23 cellular contexts compared by ENCODE assay signal in genomic region chr20:50299325-50299629, GRCh38.
"Had no signal": no experiment of that assay in that cellular context is flagged by ENCODE, and none has a peak within 500 bp of the region (broad histone marks: within the 10 kb centered on the region; RNA-seq: fewer than 3 reads in every experiment).

No MANE protein-coding gene starts in this region.

- ATAC-seq: Right ventricle myocardium inferior, SK-N-SH treated with all-trans-retinoic acid at 6 μM for 48 hours had no signal

- H3K9me3 ChIP-seq: Peyer's patch, SJCRH30 had no signal

- H3K27ac ChIP-seq: PC-9, Peyer's patch, SJCRH30 had no signal

- H3K36me3 ChIP-seq: MG63, Peyer's patch, SJCRH30 had no signal

- H3K4me3 ChIP-seq: MG63, PC-9, Peyer's patch, SJCRH30 had no signal

- DNase-seq: Karpas-422, KG1, MG63, NCI-H1092, NCI-H1105 treated with DMSO at 0.1 percent for 48 hours, NCI-H1417 treated with DMSO at 0.1 percent for 48 hours, NCI-H146, NCI-H187, NCI-H2029, NCI-H2081 treated with DMSO at 0.1 percent for 48 hours, NCI-H2171, NCI-H226, NCI-H446, NCI-H510A, NCI-H524 treated with DMSO at 0.1 percent for 48 hours, NCI-H69, NCI-H774, PC-9, Peyer's patch, SHP77 treated with DMSO at 0.1 percent for 48 hours, SJCRH30 had no signal

- H3K27me3 ChIP-seq: MG63, Peyer's patch had no signal
